ENCODE assay signal across 9 cellular contexts in the genomic region with DNA sequence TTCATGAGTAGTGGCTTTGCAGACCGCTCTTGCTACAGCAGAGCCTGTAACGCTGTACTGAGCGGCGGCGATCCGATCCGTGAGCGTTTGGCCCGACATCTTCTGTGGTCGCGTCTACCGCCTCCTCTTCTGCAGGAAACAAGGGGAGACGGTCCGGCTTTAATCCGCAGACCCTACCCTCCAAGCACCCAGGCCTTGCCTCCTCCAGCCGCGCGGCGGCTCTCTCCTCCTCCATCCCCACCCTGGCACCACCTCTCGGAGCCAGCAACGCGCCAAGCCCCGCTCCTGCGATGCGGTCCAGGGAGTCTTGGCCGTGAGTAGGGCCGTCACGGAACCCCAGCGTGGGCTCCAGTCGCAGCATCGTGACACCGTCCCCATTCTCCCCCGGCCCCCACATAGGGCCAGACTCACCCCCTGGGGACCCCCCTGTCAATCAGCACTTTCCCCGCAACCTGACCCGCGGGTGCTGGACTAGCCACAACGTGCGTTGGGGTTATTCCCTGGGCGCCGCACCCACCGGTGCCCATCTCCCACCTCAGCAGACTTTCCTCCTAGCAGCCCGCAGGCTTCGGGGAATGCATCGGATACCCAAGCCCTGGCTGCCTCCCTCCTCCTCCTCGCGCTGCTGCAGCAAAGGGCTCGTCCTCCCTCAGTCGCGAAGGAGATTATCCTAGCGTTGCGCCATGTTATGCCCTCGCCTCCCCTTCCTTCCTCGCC. TPM values are rescaled to one million over a fixed set of nuclear protein-coding genes. Genes with fewer than 3 reads are reported as not detected.
DNase-seq lines count a peak whose midpoint lies in the region; ATAC-seq and TF ChIP-seq lines count a peak whose summit lies in the region.
"Had no signal": no experiment of that assay in that cellular context is flagged by ENCODE, and none has a peak within 500 bp of the region (broad histone marks: within the 10 kb centered on the region; RNA-seq: fewer than 3 reads in every experiment).

No MANE protein-coding gene starts in this region.

- H3K36me3 Mint-ChIP-seq in activated CD8-positive, alpha-beta T cell treated with anti-CD3 and anti-CD28 coated beads for 36 hours (ENCODE audit: low read depth): no peaks in the 10 kb centered on the region
- H3K36me3 Mint-ChIP-seq: IgD-negative memory B cell had no signal

- peaks cover 3% of the 10 kb centered on the region for H3K4me1 Mint-ChIP-seq in activated CD8-positive, alpha-beta T cell treated with anti-CD3 and anti-CD28 coated beads for 36 hours (ENCODE audit: low read depth)

- H3K4me1 ChIP-seq in Peyer's patch (peaks cover 0 to 17% (median 0%) of the 10 kb centered on the region in 4 donors), heart left ventricle (peaks cover 0 to 20% (median 0%) of the 10 kb centered on the region in 12 donors)

- peak overlapping the region in 3 of 4 donors; percentile 31 to 53 (median 37) for H3K4me3 ChIP-seq in Peyer's patch
- peak overlapping the region; percentile 34 to 65 (median 48) for H3K4me3 ChIP-seq in heart left ventricle

- H3K9me3 Mint-ChIP-seq in activated CD8-positive, alpha-beta T cell treated with anti-CD3 and anti-CD28 coated beads for 36 hours: no peaks in the 10 kb centered on the region

- DNase-seq in GM13977 (ENCODE audit: low spot score) (peak; percentile 30), Peyer's patch (no peak), heart left ventricle (no peak), sciatic nerve (ENCODE audit: low spot score) (no peak), NCI-H1048 (lab: John Stamatoyannopoulos, UW) (no peak), DMS114 treated with DMSO at 0.1 percent for 48 hours (lab: John Stamatoyannopoulos, UW; ENCODE audit: unreplicated experiment) (no peak), NOMO-1 treated with dmso at 0.1 percent for 144 hours (lab: John Stamatoyannopoulos, UW; ENCODE audit: unreplicated experiment) (no peak)
- no peak for DNase-seq in activated CD8-positive, alpha-beta T cell treated with anti-CD3 and anti-CD28 coated beads for 36 hours

- POLR2A ChIA-PET in activated CD8-positive, alpha-beta T cell treated with anti-CD3 and anti-CD28 coated beads for 36 hours (lab: Charles Lee): no interaction called here

- in situ Hi-C loops in GM13977 (cut with MboI; ENCODE audit: low pct_unique_long_range_greater_than_20kb, low sequenced_read_pairs, unreplicated experiment): no loop called here

- ATAC-seq in heart left ventricle (peak in 2 of 4 donors; percentile 43 to 64), sciatic nerve (peak; percentile 78)
- no peak for ATAC-seq in activated CD8-positive, alpha-beta T cell treated with anti-CD3 and anti-CD28 coated beads for 36 hours

- no peak for TF ChIP-seq CTCF in GM13977 (IDR thresholded peaks at IDR 0.05; ENCODE audit: extremely low read depth, insufficient read depth, missing control alignments)
- no peak for TF ChIP-seq CTCF in Peyer's patch (IDR thresholded peaks at IDR 0.05)
- TF ChIP-seq CTCF in heart left ventricle (IDR thresholded peaks at IDR 0.05): no peak
- no peak for TF ChIP-seq CTCF in activated CD8-positive, alpha-beta T cell treated with anti-CD3 and anti-CD28 coated beads for 36 hours (IDR thresholded peaks at IDR 0.05)

- no peaks in the 10 kb centered on the region for H3K36me3 ChIP-seq in Peyer's patch
- H3K36me3 ChIP-seq in heart left ventricle: no peaks in the 10 kb centered on the region

- intact Hi-C loops in heart left ventricle (cut with DNase I): no loop called here
- intact Hi-C loops in sciatic nerve (cut with DNase I): no loop called here
- intact Hi-C loops in activated CD8-positive, alpha-beta T cell treated with anti-CD3 and anti-CD28 coated beads for 36 hours (cut with micrococcal nuclease): no loop called here

- peaks cover 34% of the 10 kb centered on the region for H3K27me3 Mint-ChIP-seq in activated CD8-positive, alpha-beta T cell treated with anti-CD3 and anti-CD28 coated beads for 36 hours

- WGBS in heart left ventricle, 4 donors: 2 to 3% (median 3%) methylated on average over 29 to 53 of the region's 53 CpGs

- CTCF ChIA-PET in activated CD8-positive, alpha-beta T cell treated with anti-CD3 and anti-CD28 coated beads for 36 hours (lab: Charles Lee): no interaction called here

- H3K27ac ChIP-seq in Peyer's patch (no peak overlapping the region), heart left ventricle (peak overlapping the region in 1 of 12 donors; percentile 73)

- no peaks in the 10 kb centered on the region for H3K9me3 ChIP-seq in Peyer's patch
- H3K9me3 ChIP-seq in heart left ventricle: peaks cover 0 to 14% (median 7%) of the 10 kb centered on the region in 12 donors

- H3K27me3 ChIP-seq in Peyer's patch (peaks cover 0 to 19% of the 10 kb centered on the region in 2 donors), heart left ventricle (peaks cover 8 to 60% (median 36%) of the 10 kb centered on the region in 9 donors)

- no peak for TF ChIP-seq POLR2A in Peyer's patch (IDR thresholded peaks at IDR 0.05)
- TF ChIP-seq POLR2A in heart left ventricle (IDR thresholded peaks at IDR 0.05): no peak

- no peak overlapping the region for H3K27ac Mint-ChIP-seq in activated CD8-positive, alpha-beta T cell treated with anti-CD3 and anti-CD28 coated beads for 36 hours
- H3K27ac Mint-ChIP-seq: IgD-negative memory B cell had no signal

- no peak overlapping the region for H3K4me3 Mint-ChIP-seq in activated CD8-positive, alpha-beta T cell treated with anti-CD3 and anti-CD28 coated beads for 36 hours
- H3K4me3 Mint-ChIP-seq: IgD-negative memory B cell had no signal

RNA-seq across cellular contexts. Expression of gene SNAP91, which starts 0.9 kb away (rescaled TPM):
- 1 to 10 TPM in 2 of 4 donors, under 1 TPM in 1, not detected in 1; 0.95 to 1.3 (median 1.2) TPM for total RNA-seq in Peyer's patch
- total RNA-seq in heart left ventricle: 1 to 10 TPM in 8 of 9 donors, under 1 TPM in 1; 0.23 to 3.9 (median 1.8) TPM
- polyA plus RNA-seq in heart left ventricle: 1 to 10 TPM in 1 of 2 donors, under 1 TPM in 1; 0.19 to 1.8 TPM
- total RNA-seq in sciatic nerve: 2.7 TPM
- total RNA-seq in activated CD8-positive, alpha-beta T cell treated with anti-CD3 and anti-CD28 coated beads for 36 hours: not detected
- polyA plus RNA-seq: IgD-negative memory B cell had no signal
